11 cellular contexts compared by ENCODE assay signal in genomic region chr18:9808530-9809241, GRCh38.
A peak's percentile ranks its signal among the peaks of the same experiment; 100 is the strongest.
DNase-seq lines count a peak whose midpoint lies in the region; ATAC-seq, FAIRE-seq and TF ChIP-seq lines count a peak whose summit lies in the region.
"Had no signal": no experiment of that assay in that cellular context is flagged by ENCODE, and none has a peak within 500 bp of the region (broad histone marks: within the 10 kb centered on the region; RNA-seq: fewer than 3 reads in every experiment).

No MANE protein-coding gene starts in this region.

- H3K9ac ChIP-seq in H1 (replicated peaks in 1 of 4; ENCODE audit: extremely low read depth in 1 of 4, low read depth in 3 of 4, low read length in 3 of 4), result peak overlapping the region in 3 of 4 experiments; percentile 25 to 62 (median 37); a peak in 4 of 7 replicates
- H3K9ac ChIP-seq in HepG2 (ENCODE audit: insufficient read depth, low read depth, low read length), result no peak overlapping the region; the same call in 1 of the 2 replicates
- no peak overlapping the region for H3K9ac ChIP-seq in smooth muscle cell (ENCODE audit: low read depth)

- in situ Hi-C loops in HepG2 (cut with HindIII; ENCODE audit: extremely low pct_ligation_motif_present, low pct_unique_long_range_greater_than_20kb), result loop anchor here (10.0 kb wide), 1 partner anchor 116 kb away; no protein-coding TSS in a partner anchor

- peaks cover 14 to 24% (median 18%) of the 10 kb centered on the region in 4 experiments for H3K4me1 ChIP-seq in H1 (replicated peaks in 1 of 4; ENCODE audit: control insufficient read depth in 3 of 4, insufficient read depth in 4 of 4, low read length in 3 of 4)
- H3K4me1 ChIP-seq in HepG2 (ENCODE audit: insufficient read depth, low read length), result peaks cover 68% of the 10 kb centered on the region
- H3K4me1 ChIP-seq in smooth muscle cell (ENCODE audit: low read depth), result peaks cover 19% of the 10 kb centered on the region

- no peaks in the 10 kb centered on the region; the same call in 1 of the 2 replicates for H3K79me1 ChIP-seq in H1 (ENCODE audit: low read depth, low read length)

- H3K4me3 ChIP-seq in H1 (ENCODE audit: extremely low read depth in 1 of 4, insufficient read depth in 2 of 4, low read depth in 3 of 4, low read length in 4 of 4) (peak overlapping the region in 1 of 4 experiments; percentile 24; a peak in 1 of 8 replicates), HepG2 (replicated peaks in 1 of 3; ENCODE audit: insufficient read depth in 1 of 3, low read depth in 2 of 3, low read length in 3 of 3) (peak overlapping the region in 2 of 3 experiments; percentile 6 to 32; a peak in 3 of 6 replicates), smooth muscle cell (no peak overlapping the region)
- H3K4me3 ChIP-seq: left lung had no signal

- H2BK20ac ChIP-seq in H1 (ENCODE audit: low read length), result peak overlapping the region; percentile 98

- H3K36me3 ChIP-seq in H1 (ENCODE audit: control insufficient read depth in 2 of 4, insufficient read depth in 4 of 4, low read length in 3 of 4) (no peaks in the 10 kb centered on the region), HepG2 (replicated peaks in 1 of 2; ENCODE audit: control insufficient read depth in 1 of 2, insufficient read depth in 2 of 2, low read length in 2 of 2) (no peaks in the 10 kb centered on the region), smooth muscle cell (ENCODE audit: low read depth) (no peaks in the 10 kb centered on the region)

- H3K27ac ChIP-seq in H1 (ENCODE audit: low read depth, low read length), result peak overlapping the region; percentile 55
- H3K27ac ChIP-seq in HepG2 (ENCODE audit: extremely low read length, insufficient read depth, low read length), result peak overlapping the region; percentile 15
- peak overlapping the region; percentile 13 for H3K27ac ChIP-seq in smooth muscle cell (ENCODE audit: low read depth)

- peak overlapping the region; percentile 23 for H4K5ac ChIP-seq in H1 (ENCODE audit: insufficient read length, low read depth, low read length)

- H3K23ac ChIP-seq in H1 (ENCODE audit: insufficient read length), result no peak overlapping the region

- H3K4me2 ChIP-seq in H1 (ENCODE audit: insufficient read depth in 1 of 2, low read depth in 2 of 2, low read length in 2 of 2) (peak overlapping the region; percentile 40 to 58), HepG2 (ENCODE audit: low read depth, low read length) (peak overlapping the region; percentile 70), smooth muscle cell (peak overlapping the region; percentile 59)

- H2BK12ac ChIP-seq in H1 (ENCODE audit: low read depth, low read length), result peak overlapping the region; percentile 99

- FAIRE-seq in H1 (lab: Jason Lieb, UNC) (peak; percentile 52), HepG2 (lab: Jason Lieb, UNC) (peak; percentile 97)

- no peaks in the 10 kb centered on the region for H3K79me2 ChIP-seq in H1 (ENCODE audit: control insufficient read depth in 1 of 2, insufficient read depth in 2 of 2, low read length in 2 of 2)
- no peaks in the 10 kb centered on the region for H3K79me2 ChIP-seq in HepG2 (ENCODE audit: insufficient read depth, low read length)
- peaks cover 43% of the 10 kb centered on the region for H3K79me2 ChIP-seq in smooth muscle cell (ENCODE audit: low read depth)

- H3K14ac ChIP-seq in H1 (ENCODE audit: insufficient read length), result no peak overlapping the region

- H3K4ac ChIP-seq in H1 (replicated peaks; ENCODE audit: insufficient read length, low read depth, low read length), result no peak overlapping the region

- H3F3A ChIP-seq in smooth muscle cell (ENCODE audit: low read depth), result peaks cover 11% of the 10 kb centered on the region

- CTCF ChIA-PET in H1 (lab: Charles Lee; ENCODE audit: partially characterized antibody) (interaction anchor here (0.6 to 1.6 kb wide), 3 partner anchors 36 to 142 kb away, joined by 3 to 5 read pairs (median 3); no protein-coding TSS in a partner anchor), HepG2 (lab: Yijun Ruan, JAX; ENCODE audit: low intra/inter-chr PET ratio, low total read pairs) (no interaction called here)

- no peak overlapping the region for H3K56ac ChIP-seq in H1 (replicated peaks; ENCODE audit: insufficient read length, low read depth, low read length)

- peaks cover 0 to 5% of the 10 kb centered on the region in 2 experiments; a peak in 3 of 4 replicates for H3K9me3 ChIP-seq in H1 (ENCODE audit: insufficient read depth in 2 of 2, low read depth in 1 of 2, low read length in 1 of 2)
- no peaks in the 10 kb centered on the region for H3K9me3 ChIP-seq in HepG2 (ENCODE audit: low read length)
- H3K9me3 ChIP-seq in smooth muscle cell (replicated peaks; ENCODE audit: low read depth), result no peaks in the 10 kb centered on the region
- H3K9me3 ChIP-seq: left lung had no signal

- 68% methylated on average over 16 of the region's 16 CpGs; no CpG with 5 or more reads in 1 of the 2 experiments for WGBS in H1 (ENCODE audit: extremely low coverage in 1 of 2, insufficient coverage in 1 of 2, insufficient read length in 1 of 2, insufficient replicate concordance in 2 of 2, low coverage in 1 of 2, low lambda C conversion rate in 2 of 2, missing lambda C conversion rate in 1 of 2), 2 experiments
- 31% methylated on average over 16 of the region's 16 CpGs for WGBS in HepG2 (ENCODE audit: low lambda C conversion rate)
- WGBS in smooth muscle cell (ENCODE audit: low lambda C conversion rate), result 56% methylated on average over 16 of the region's 16 CpGs

- peak overlapping the region; percentile 97 for H2BK5ac ChIP-seq in H1 (ENCODE audit: low read depth, low read length)

- peak overlapping the region; percentile 98 for H4K91ac ChIP-seq in H1 (replicated peaks; ENCODE audit: insufficient read length, low read length)

- peak overlapping the region; percentile 100 for H2AK5ac ChIP-seq in H1 (ENCODE audit: low read depth, low read length)

- POLR2A ChIA-PET in H1 (lab: Charles Lee; ENCODE audit: partially characterized antibody), result interaction anchor here (0.6 to 1.4 kb wide), 5 partner anchors 10 to 106 kb away, joined by 3 to 5 read pairs (median 4); partner anchors contain the start of gene VAPA
- POLR2A ChIA-PET in HepG2 (lab: Yijun Ruan, JAX), result interaction anchor here (1.5 kb wide), 1 partner anchor 61 kb away, joined by 3 read pairs; no protein-coding TSS in a partner anchor

- ATAC-seq in HepG2 (peak; percentile 82), HG02938 (IDR thresholded peaks at IDR 0.05; ENCODE audit: unreplicated experiment) (no peak)
- ATAC-seq: left lung had no signal

- peak overlapping the region; percentile 85 for H2BK120ac ChIP-seq in H1 (replicated peaks; ENCODE audit: low read depth, low read length)

- DNase-seq in HS-27A (ENCODE audit: low read depth), result peak; percentile 58
- DNase-seq in H1 (ENCODE audit: low read depth in 1 of 2, low spot score in 2 of 2), result peak in 1 of 2 experiments; percentile 62
- peak; percentile 89 for DNase-seq in HepG2 (ENCODE audit: low spot score)
- no peak for DNase-seq in smooth muscle cell (lab: John Stamatoyannopoulos, UW; ENCODE audit: unreplicated experiment)
- no peak for DNase-seq in SIG-M5 treated with dmso at 0.1 percent for 504 hours (lab: John Stamatoyannopoulos, UW; ENCODE audit: unreplicated experiment)
- no peak for DNase-seq in cerebellar cortex (ENCODE audit: low spot score)
- no peak for DNase-seq in DMS79 (lab: John Stamatoyannopoulos, UW)
- DNase-seq: activated CD4-positive, CD25-positive, alpha-beta regulatory T cell; left lung; NCI-H526 treated with DMSO at 0.1 percent for 48 hours had no signal

- intact Hi-C loops in HepG2 (cut with micrococcal nuclease; ENCODE audit: unreplicated experiment), result loop anchor here (2.0 to 5.0 kb wide), 2 partner anchors 109 to 136 kb away; no protein-coding TSS in a partner anchor

- BruUV-seq in HepG2 (replicated peaks; lab: Mats Ljungman, UMichigan), result no TSS peak

- 0 out of 2 replicates have a peak overlapping the region, but pooled peaks have one; percentile 63 for H2BK15ac ChIP-seq in H1 (ENCODE audit: low read length)

- peak overlapping the region; percentile 85 for H3K18ac ChIP-seq in H1 (ENCODE audit: extremely low read depth, low read length)

- no peaks in the 10 kb centered on the region for H3K23me2 ChIP-seq in H1 (ENCODE audit: low read depth, low read length)

- no peaks in the 10 kb centered on the region for H3K27me3 ChIP-seq in H1 (replicated peaks in 1 of 4; ENCODE audit: control insufficient read depth in 3 of 4, extremely low read depth in 1 of 4, insufficient read depth in 3 of 4, low read length in 3 of 4)
- no peaks in the 10 kb centered on the region; a peak in 1 of 5 replicates for H3K27me3 ChIP-seq in HepG2 (ENCODE audit: control insufficient read depth in 1 of 2, insufficient read depth in 2 of 2, low read length in 2 of 2)
- H3K27me3 ChIP-seq in smooth muscle cell (ENCODE audit: low read depth), result no peaks in the 10 kb centered on the region
- H3K27me3 ChIP-seq: left lung had no signal

- 0 out of 3 replicates have a peak, but pooled peaks of 1 of the 2 experiments have one; percentile 45 for TF ChIP-seq POLR2A in H1 (IDR thresholded peaks at IDR 0.05; ENCODE audit: control extremely low read depth in 1 of 2, low read depth in 2 of 2, low read length in 2 of 2)
- no peak for TF ChIP-seq POLR2A in HepG2 (IDR thresholded peaks at IDR 0.05; ENCODE audit: insufficient read depth in 1 of 2, low read depth in 2 of 2, low read length in 2 of 2)

- H2AFZ ChIP-seq in H1 (ENCODE audit: low read length) (no peak overlapping the region), HepG2 (ENCODE audit: low read length) (no peak overlapping the region), smooth muscle cell (ENCODE audit: low read depth) (no peak overlapping the region)

- H4K8ac ChIP-seq in H1 (ENCODE audit: extremely low read depth, insufficient read depth, low read length), result peak overlapping the region; percentile 54; the same call in 1 of the 2 replicates

- TF ChIP-seq CTCF in H1 (IDR thresholded peaks at IDR 0.05; ENCODE audit: control extremely low read depth in 1 of 3, insufficient read depth in 1 of 3, low read depth in 1 of 3, low read length in 3 of 3) (no peak), HepG2 (CRISPR knock-in tag; IDR thresholded peaks at IDR 0.05) (peak; percentile 16; the same call in 1 of the 2 replicates), smooth muscle cell (IDR thresholded peaks at IDR 0.05; ENCODE audit: borderline replicate concordance, insufficient read depth, poor library complexity, severe bottlenecking) (no peak)

- TF ChIP-seq EP300 in H1 (IDR thresholded peaks at IDR 0.05; ENCODE audit: borderline replicate concordance in 1 of 2, low read depth in 2 of 2, low read length in 2 of 2), result peak in 1 of 2 experiments; percentile 73; a peak in 2 of 3 replicates
- TF ChIP-seq EP300 in HepG2 (IDR thresholded peaks at IDR 0.05; ENCODE audit: low read depth in 2 of 2, low read length in 2 of 2), result peak in 1 of 2 experiments; percentile 82; a peak in 2 of 4 replicates
- TF ChIP-seq EP300 in HepG2 (CRISPR knock-in tag; IDR thresholded peaks at IDR 0.05; ENCODE audit: borderline replicate concordance), result peak; percentile 63

- H4K20me1 ChIP-seq in H1 (replicated peaks in 1 of 2; ENCODE audit: control insufficient read depth in 1 of 2, insufficient read depth in 2 of 2, low read length in 2 of 2), result peaks cover 0 to 2% of the 10 kb centered on the region in 2 experiments
- H4K20me1 ChIP-seq in HepG2 (ENCODE audit: insufficient read depth, low read length), result no peaks in the 10 kb centered on the region
- peaks cover 80% of the 10 kb centered on the region for H4K20me1 ChIP-seq in smooth muscle cell (ENCODE audit: low read depth)

- TF ChIP-seq RAD21 in H1 (IDR thresholded peaks at IDR 0.05 in 1 of 2, conservative IDR thresholded peaks at IDR 0.05 in 1 of 2; ENCODE audit: low read depth in 2 of 2, low read length in 2 of 2), result no peak
- peak; percentile 18 for TF ChIP-seq RAD21 in HepG2 (CRISPR knock-in tag; IDR thresholded peaks at IDR 0.05)

Comparison
In these comparisons a context has a peak if more than half of its experiments do, and no peak if none do; other contexts are left out.
1. DNase-seq: peak in HS-27A (single experiment) and HepG2 (single experiment); none in smooth muscle cell (single experiment), SIG-M5 treated with dmso at 0.1 percent for 504 hours (single experiment), cerebellar cortex (single experiment) and DMS79 (single experiment).
2. H3K9ac ChIP-seq: peak in H1 (3 of 4); none in HepG2 (single experiment) and smooth muscle cell (single experiment).
3. Peak in every context shown above with its lines, with median percentiles within 50 percentile points of each other: H3K27ac ChIP-seq and H3K4me2 ChIP-seq.